Comparison of ENCODE assay signal across 9 cellular contexts in genomic region chr12:74689071-74689655, GRCh38.
DNase-seq lines count a peak whose midpoint lies in the region; ATAC-seq and TF ChIP-seq lines count a peak whose summit lies in the region.
"Had no signal": no experiment of that assay in that cellular context is flagged by ENCODE, and none has a peak within 500 bp of the region (broad histone marks: within the 10 kb centered on the region; RNA-seq: fewer than 3 reads in every experiment).

No MANE protein-coding gene starts in this region.

- H3K27ac ChIP-seq in DND-41 (ENCODE audit: low read length) (no peak overlapping the region), dorsolateral prefrontal cortex (no peak overlapping the region), neural progenitor cell (no peak overlapping the region)
- H3K27ac ChIP-seq: skin epidermis had no signal

- no peaks in the 10 kb centered on the region for H3K9me3 Mint-ChIP-seq in neural progenitor cell

- TF ChIP-seq CTCF in DND-41 (IDR thresholded peaks at IDR 0.05; ENCODE audit: borderline replicate concordance, extremely low read depth, low read length, poor library complexity, severe bottlenecking) = peak; percentile 77
- peak; percentile 46 to 87 (median 69) for TF ChIP-seq CTCF in dorsolateral prefrontal cortex (IDR thresholded peaks at IDR 0.05 in 54 of 56, conservative IDR thresholded peaks at IDR 0.05 in 2 of 56; ENCODE audit: low read depth in 1 of 56, partially characterized antibody in 56 of 56)
- peak; percentile 75 for TF ChIP-seq CTCF in neural progenitor cell (IDR thresholded peaks at IDR 0.05)

- no peaks in the 10 kb centered on the region for H3K36me3 Mint-ChIP-seq in neural progenitor cell

- H3K27ac Mint-ChIP-seq in neural progenitor cell = no peak overlapping the region

- peaks cover 6% of the 10 kb centered on the region for H3K4me1 Mint-ChIP-seq in neural progenitor cell

- no peak overlapping the region for H3K9ac ChIP-seq in DND-41 (ENCODE audit: low read depth, low read length)
- no peak overlapping the region for H3K9ac ChIP-seq in neural progenitor cell

- no peak overlapping the region for H3K4me2 ChIP-seq in DND-41 (ENCODE audit: insufficient read depth, low read length)
- no peak overlapping the region for H3K4me2 ChIP-seq in neural progenitor cell

- H3K79me2 ChIP-seq in DND-41 (ENCODE audit: insufficient read depth, low read length) = no peaks in the 10 kb centered on the region
- H3K79me2 ChIP-seq in neural progenitor cell (ENCODE audit: low read depth) = no peaks in the 10 kb centered on the region

- H3K4me1 ChIP-seq in DND-41 (ENCODE audit: insufficient read depth, low read length) (0 out of 2 replicates have a peak, but pooled peaks cover 2% of the 10 kb centered on the region), neural progenitor cell (peaks cover 6% of the 10 kb centered on the region)

- H4K20me1 ChIP-seq in DND-41 (ENCODE audit: insufficient read depth, low read length) (no peaks in the 10 kb centered on the region), neural progenitor cell (ENCODE audit: low read depth) (no peaks in the 10 kb centered on the region)

- DNase-seq in DND-41 = no peak
- DNase-seq in NCI-H774 (lab: John Stamatoyannopoulos, UW) = peak; percentile 38
- DNase-seq in dorsolateral prefrontal cortex = no peak
- peak; percentile 56 for DNase-seq in neural progenitor cell (ENCODE audit: low spot score)

- no peaks in the 10 kb centered on the region for H3K27me3 Mint-ChIP-seq in neural progenitor cell (ENCODE audit: insufficient read depth, low read depth)

- intact Hi-C loops in dorsolateral prefrontal cortex (cut with DNase I) = loop anchor here (5.0 to 10.0 kb wide), 2 partner anchors 596 to 818 kb away; no protein-coding TSS in a partner anchor

- H3K4me3 Mint-ChIP-seq in neural progenitor cell = no peak overlapping the region

- peak; percentile 54; the same call in 1 of the 3 replicates for ATAC-seq in DND-41 (ENCODE audit: insufficient read depth, low read depth)
- peak; percentile 56 for ATAC-seq in HG03064 (IDR thresholded peaks at IDR 0.05; ENCODE audit: low read depth, unreplicated experiment)
- ATAC-seq in GM19467 (IDR thresholded peaks at IDR 0.05; ENCODE audit: unreplicated experiment) = no peak
- ATAC-seq in HG03439 (IDR thresholded peaks at IDR 0.05; ENCODE audit: unreplicated experiment) = no peak
- no peak for ATAC-seq in HG03095 (IDR thresholded peaks at IDR 0.05; ENCODE audit: unreplicated experiment)

- no peaks in the 10 kb centered on the region for H3F3A ChIP-seq in neural progenitor cell (ENCODE audit: low read depth)

- no peaks in the 10 kb centered on the region for H3K27me3 ChIP-seq in DND-41 (ENCODE audit: insufficient read depth, low read length, poor library complexity)
- H3K27me3 ChIP-seq in dorsolateral prefrontal cortex = no peaks in the 10 kb centered on the region
- H3K27me3 ChIP-seq in neural progenitor cell = no peaks in the 10 kb centered on the region

- H3K9me3 ChIP-seq in DND-41 (ENCODE audit: insufficient read depth, low read length, severe bottlenecking) (peaks cover 2% of the 10 kb centered on the region), neural progenitor cell (ENCODE audit: low read depth) (no peaks in the 10 kb centered on the region)

- H3K4me3 ChIP-seq in DND-41 (ENCODE audit: low read depth in 1 of 2, low read length in 2 of 2) (no peak overlapping the region), dorsolateral prefrontal cortex (peak overlapping the region in 4 of 59 donors; percentile 4 to 29 (median 18)), neural progenitor cell (no peak overlapping the region)
- H3K4me3 ChIP-seq: skin epidermis had no signal

- no peaks in the 10 kb centered on the region for H3K36me3 ChIP-seq in DND-41 (ENCODE audit: insufficient read depth, low read length)
- no peaks in the 10 kb centered on the region for H3K36me3 ChIP-seq in neural progenitor cell

- H2AFZ ChIP-seq in DND-41 (ENCODE audit: low read depth, low read length) (no peak overlapping the region), neural progenitor cell (replicated peaks) (no peak overlapping the region)

Comparison
In these comparisons a context has a peak if more than half of its experiments do, and no peak if none do; other contexts are left out.
1. ATAC-seq: peak in DND-41 (single experiment) and HG03064 (single experiment); none in GM19467 (single experiment), HG03439 (single experiment) and HG03095 (single experiment).
2. DNase-seq: peak in NCI-H774 (single experiment) and neural progenitor cell (single experiment); none in DND-41 (single experiment) and dorsolateral prefrontal cortex (0 of 10).
3. Peak in every context shown above with its lines, with median percentiles within 50 percentile points of each other: CTCF ChIP-seq.